14 cellular contexts compared by ENCODE assay signal in the genomic region with DNA sequence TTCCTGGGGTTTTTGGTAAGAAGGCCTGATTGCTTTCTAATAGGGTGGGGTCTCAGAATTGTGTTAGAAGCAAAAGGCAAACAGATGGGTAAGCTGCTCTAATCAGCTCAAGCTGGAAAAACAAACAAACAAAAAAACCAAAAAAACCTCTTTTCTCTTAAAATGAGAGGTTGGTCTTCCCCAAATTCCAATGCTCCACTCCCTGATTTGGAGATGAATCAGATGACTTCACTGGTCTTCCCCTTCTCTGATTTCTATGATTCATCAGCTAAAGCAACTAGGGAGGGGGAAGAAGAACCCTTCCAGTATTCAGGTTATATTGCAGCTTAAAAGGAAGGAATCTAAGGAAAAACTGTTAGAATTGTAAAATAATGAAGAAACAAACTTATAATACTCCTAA. TPM values are rescaled to one million over a fixed set of nuclear protein-coding genes. Genes with fewer than 3 reads are reported as not detected.
A peak's percentile ranks its signal among the peaks of the same experiment; 100 is the strongest.
DNase-seq lines count a peak whose midpoint lies in the region; ATAC-seq, FAIRE-seq and TF ChIP-seq lines count a peak whose summit lies in the region.
"Had no signal": no experiment of that assay in that cellular context is flagged by ENCODE, and none has a peak within 500 bp of the region (broad histone marks: within the 10 kb centered on the region; RNA-seq: fewer than 3 reads in every experiment).

No MANE protein-coding gene starts in this region.

- H3K27me3 ChIP-seq in BJ (ENCODE audit: control insufficient read depth, insufficient read depth, low read length) = no peaks in the 10 kb centered on the region
- H3K27me3 ChIP-seq in ascending aorta = no peaks in the 10 kb centered on the region

- H3K27me3 Mint-ChIP-seq in nephron (ENCODE audit: low read depth) = no peaks in the 10 kb centered on the region
- H3K27me3 Mint-ChIP-seq: naive B cell had no signal

- no peak overlapping the region for H3K27ac ChIP-seq in ascending aorta

- H3K36me3 Mint-ChIP-seq in nephron (ENCODE audit: low read depth) = no peaks in the 10 kb centered on the region
- no peaks in the 10 kb centered on the region for H3K36me3 Mint-ChIP-seq in stimulated activated effector memory CD8-positive, alpha-beta T cell treated with anti-CD3 and anti-CD28 coated beads, Interleukin-12 subunit alpha, Interleukin-12 subunit beta, amount 100 ng/mL, for 72 hours
- H3K36me3 Mint-ChIP-seq: naive B cell had no signal

- no peaks in the 10 kb centered on the region for H3K9me3 Mint-ChIP-seq in nephron
- H3K9me3 Mint-ChIP-seq in stimulated activated effector memory CD8-positive, alpha-beta T cell treated with anti-CD3 and anti-CD28 coated beads, Interleukin-12 subunit alpha, Interleukin-12 subunit beta, amount 100 ng/mL, for 72 hours = no peaks in the 10 kb centered on the region

- peaks cover 30% of the 10 kb centered on the region for H3K4me1 Mint-ChIP-seq in nephron
- H3K4me1 Mint-ChIP-seq in stimulated activated effector memory CD8-positive, alpha-beta T cell treated with anti-CD3 and anti-CD28 coated beads, Interleukin-12 subunit alpha, Interleukin-12 subunit beta, amount 100 ng/mL, for 72 hours = peaks cover 10% of the 10 kb centered on the region

- H3K4me3 Mint-ChIP-seq in nephron = no peak overlapping the region
- no peak overlapping the region for H3K4me3 Mint-ChIP-seq in stimulated activated effector memory CD8-positive, alpha-beta T cell treated with anti-CD3 and anti-CD28 coated beads, Interleukin-12 subunit alpha, Interleukin-12 subunit beta, amount 100 ng/mL, for 72 hours

- CTCF ChIA-PET in BJ (lab: Yijun Ruan, JAX) = interaction anchor here (0.7 kb wide), 1 partner anchor 36 kb away, joined by 5 read pairs; no protein-coding TSS in a partner anchor

- POLR2A ChIA-PET in BJ (lab: Charles Lee) = interaction anchor here (0.6 to 0.9 kb wide), 2 partner anchors 11 to 14 kb away, joined by 3 to 4 read pairs; no protein-coding TSS in a partner anchor

- H3K27ac Mint-ChIP-seq in nephron = peak overlapping the region; percentile 66 to 73 (median 71)
- H3K27ac Mint-ChIP-seq in stimulated activated effector memory CD8-positive, alpha-beta T cell treated with anti-CD3 and anti-CD28 coated beads, Interleukin-12 subunit alpha, Interleukin-12 subunit beta, amount 100 ng/mL, for 72 hours = no peak overlapping the region

- DNase-seq in BJ (ENCODE audit: low read depth) (peak; percentile 91), NCI-H82 (lab: John Stamatoyannopoulos, UW) (peak; percentile 25), ascending aorta (ENCODE audit: low spot score in 2 of 2) (no peak), HuH-7.5 (ENCODE audit: low spot score) (no peak), NCI-H524 (lab: John Stamatoyannopoulos, UW) (no peak)
- no peak for DNase-seq in stimulated activated effector memory CD8-positive, alpha-beta T cell treated with anti-CD3 and anti-CD28 coated beads, Interleukin-12 subunit alpha, Interleukin-12 subunit beta, amount 100 ng/mL, for 72 hours (ENCODE audit: low spot score in 2 of 2)
- DNase-seq: activated CD4-positive, alpha-beta T cell treated with anti-CD3 and anti-CD28 coated beads for 4 hours; amygdala; COR-L47; glutamatergic neuron; naive B cell had no signal

- FAIRE-seq in endometrium (lab: Jason Lieb, UNC) = peak; percentile 90

- no peak for ATAC-seq in stimulated activated effector memory CD8-positive, alpha-beta T cell treated with anti-CD3 and anti-CD28 coated beads, Interleukin-12 subunit alpha, Interleukin-12 subunit beta, amount 100 ng/mL, for 72 hours

- TF ChIP-seq CTCF in BJ (IDR thresholded peaks at IDR 0.05; ENCODE audit: insufficient read depth, low read depth, low read length) (no peak), nephron (IDR thresholded peaks at IDR 0.05; ENCODE audit: unreplicated experiment in 3 of 3) (no peak), ascending aorta (IDR thresholded peaks at IDR 0.05) (no peak)

- H3K4me3 ChIP-seq in BJ (ENCODE audit: low read depth, low read length) (no peak overlapping the region), ascending aorta (no peak overlapping the region)
- H3K4me3 ChIP-seq: HAP-1 had no signal

- no peaks in the 10 kb centered on the region for H3K9me3 ChIP-seq in ascending aorta
- H3K9me3 ChIP-seq: HAP-1 had no signal

- H3K36me3 ChIP-seq in BJ (ENCODE audit: control insufficient read depth, insufficient read depth, low read length) (no peaks in the 10 kb centered on the region), ascending aorta (no peaks in the 10 kb centered on the region)
- H3K36me3 ChIP-seq: HAP-1 had no signal

- intact Hi-C loops in ascending aorta (cut with DNase I) = no loop called here

- H3K4me1 ChIP-seq in ascending aorta = peaks cover 4 to 15% of the 10 kb centered on the region in 2 donors

RNA-seq across cellular contexts. Expression of gene ANXA2, which starts 9.6 kb away (rescaled TPM):
- 5,886 and 6,474 TPM in 2 replicates for polyA plus RNA-seq in BJ (2011; rRNA removed)
- 2,251 and 4,059 TPM in 2 replicates for polyA minus RNA-seq in BJ (2011; rRNA and poly(A)+ RNA removed)
- 730 TPM for total RNA-seq in ascending aorta

Comparison
In these comparisons a context has a peak if more than half of its experiments do, and no peak if none do; other contexts are left out.
1. DNase-seq: peak in BJ (single experiment) and NCI-H82 (single experiment); none in stimulated activated effector memory CD8-positive, alpha-beta T cell treated with anti-CD3 and anti-CD28 coated beads, Interleukin-12 subunit alpha, Interleukin-12 subunit beta, amount 100 ng/mL, for 72 hours (0 of 2), ascending aorta (0 of 2), HuH-7.5 (single experiment) and NCI-H524 (0 of 2).